12 cellular contexts compared by ENCODE assay signal in the genomic region with DNA sequence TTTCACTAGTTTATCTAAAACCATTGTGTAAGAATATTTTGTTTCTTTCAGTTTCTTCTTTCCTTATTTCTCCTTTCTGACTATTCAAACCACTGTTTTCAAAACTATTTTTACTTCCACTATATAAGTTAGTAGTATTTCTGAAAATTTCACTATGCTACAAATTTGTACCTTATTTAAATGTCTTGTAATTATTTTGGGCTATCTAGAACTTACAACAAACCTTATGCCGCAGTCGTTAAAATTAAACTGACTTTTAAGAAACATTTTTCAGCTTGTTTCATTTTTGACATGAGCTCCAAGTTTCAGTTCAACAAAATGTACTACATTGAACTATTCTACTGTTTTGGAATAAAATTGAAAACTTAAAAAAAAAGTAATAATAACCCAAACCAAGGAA. TPM values are rescaled to one million over a fixed set of nuclear protein-coding genes. Genes with fewer than 3 reads are reported as not detected.
DNase-seq lines count a peak whose midpoint lies in the region; ATAC-seq lines count a peak whose summit lies in the region.
"Had no signal": no experiment of that assay in that cellular context is flagged by ENCODE, and none has a peak within 500 bp of the region (broad histone marks: within the 10 kb centered on the region; RNA-seq: fewer than 3 reads in every experiment).

No MANE protein-coding gene starts in this region.

- no peaks in the 10 kb centered on the region for H3K36me3 ChIP-seq in Karpas-422 (ENCODE audit: insufficient read depth, low read length)

- no peak overlapping the region for H3K27ac ChIP-seq in Karpas-422 (ENCODE audit: low read length)
- H3K27ac ChIP-seq: parathyroid adenoma had no signal

- H3K9me3 Mint-ChIP-seq in naive B cell, result no peaks in the 10 kb centered on the region
- H3K9me3 Mint-ChIP-seq: activated CD4-positive, alpha-beta T cell treated with anti-CD3 and anti-CD28 coated beads, Interleukin-2, amount 10 ng/mL, durations not matched to agents 7 days and 5 days; activated naive CD8-positive, alpha-beta T cell treated with anti-CD3 and anti-CD28 coated beads, Interleukin-2, amount 50 U/mL, for 24 hours had no signal

- H3K27me3 Mint-ChIP-seq in naive B cell, result peaks cover 5 to 9% (median 9%) of the 10 kb centered on the region in 3 donors

- H3K9me3 ChIP-seq in Karpas-422 (ENCODE audit: low read length), result peaks cover 4% of the 10 kb centered on the region; the same call in 1 of the 2 replicates

- peaks cover 4 to 10% (median 8%) of the 10 kb centered on the region in 3 donors for H3K4me1 Mint-ChIP-seq in naive B cell
- H3K4me1 Mint-ChIP-seq: activated CD4-positive, alpha-beta T cell treated with anti-CD3 and anti-CD28 coated beads, Interleukin-2, amount 10 ng/mL, durations not matched to agents 7 days and 5 days; activated naive CD8-positive, alpha-beta T cell treated with anti-CD3 and anti-CD28 coated beads, Interleukin-2, amount 50 U/mL, for 24 hours had no signal

- H4K20me1 ChIP-seq in Karpas-422 (ENCODE audit: insufficient read depth, low read depth, low read length), result no peaks in the 10 kb centered on the region

- no peak overlapping the region for H3K4me2 ChIP-seq in Karpas-422 (ENCODE audit: low read depth, low read length, poor library complexity, severe bottlenecking)

- H3K4me1 ChIP-seq in Karpas-422 (ENCODE audit: low read length), result no peaks in the 10 kb centered on the region
- H3K4me1 ChIP-seq: parathyroid adenoma had no signal

- H3K27me3 ChIP-seq in Karpas-422 (ENCODE audit: low read length), result no peaks in the 10 kb centered on the region

- peak overlapping the region in 5 of 8 donors; percentile 17 to 65 (median 39) for H3K4me3 Mint-ChIP-seq in naive B cell
- H3K4me3 Mint-ChIP-seq: activated CD4-positive, alpha-beta T cell treated with anti-CD3 and anti-CD28 coated beads, Interleukin-2, amount 10 ng/mL, durations not matched to agents 7 days and 5 days; activated naive CD8-positive, alpha-beta T cell treated with anti-CD3 and anti-CD28 coated beads, Interleukin-2, amount 50 U/mL, for 24 hours had no signal

- no peaks in the 10 kb centered on the region for H3K9me2 ChIP-seq in Karpas-422 (replicated peaks; ENCODE audit: insufficient read depth, low read length)

- H3K4me3 ChIP-seq in Karpas-422 (ENCODE audit: low read length), result no peak overlapping the region

- peak overlapping the region in 1 of 6 donors; percentile 26 for H3K27ac Mint-ChIP-seq in naive B cell
- H3K27ac Mint-ChIP-seq: activated CD4-positive, alpha-beta T cell treated with anti-CD3 and anti-CD28 coated beads, Interleukin-2, amount 10 ng/mL, durations not matched to agents 7 days and 5 days; activated naive CD8-positive, alpha-beta T cell treated with anti-CD3 and anti-CD28 coated beads, Interleukin-2, amount 50 U/mL, for 24 hours had no signal

- no peak overlapping the region for H3K9ac ChIP-seq in Karpas-422 (ENCODE audit: low read length)
- H3K9ac ChIP-seq: parathyroid adenoma had no signal

- H2AFZ ChIP-seq in Karpas-422 (ENCODE audit: low read length), result no peak overlapping the region
- H2AFZ ChIP-seq: parathyroid adenoma had no signal

- DNase-seq in naive B cell (no peak), NCI-H524 (lab: John Stamatoyannopoulos, UW) (no peak), Karpas-422 (no peak)
- no peak for DNase-seq in activated T-cell treated with anti-CD3 and anti-CD28 coated beads, Interleukin-2, amount 50 U/mL, for 1 hour
- no peak for DNase-seq in activated CD4-positive, alpha-beta T cell treated with anti-CD3 and anti-CD28 coated beads, Interleukin-2, amount 50 U/mL, for 4 hours
- DNase-seq: activated CD4-positive, alpha-beta T cell treated with anti-CD3 and anti-CD28 coated beads, Interleukin-2, amount 10 ng/mL, durations not matched to agents 7 days and 5 days; activated naive CD8-positive, alpha-beta T cell treated with anti-CD3 and anti-CD28 coated beads, Interleukin-2, amount 50 U/mL, for 24 hours; DND-41 had no signal

- ATAC-seq in GM19025 (IDR thresholded peaks at IDR 0.05; ENCODE audit: low read depth, unreplicated experiment) (peak; percentile 75), HG02571 (IDR thresholded peaks at IDR 0.05; ENCODE audit: unreplicated experiment) (peak; percentile 83), HG03442 (IDR thresholded peaks at IDR 0.05; ENCODE audit: unreplicated experiment) (peak; percentile 71), naive B cell (ENCODE audit: low read depth in 2 of 2) (no peak)
- ATAC-seq: activated naive CD8-positive, alpha-beta T cell treated with anti-CD3 and anti-CD28 coated beads, Interleukin-2, amount 50 U/mL, for 24 hours had no signal

- H3K36me3 Mint-ChIP-seq in naive B cell, result no peaks in the 10 kb centered on the region

- no peaks in the 10 kb centered on the region for H3K79me2 ChIP-seq in Karpas-422 (ENCODE audit: low read length)
- H3K79me2 ChIP-seq: parathyroid adenoma had no signal

RNA-seq across cellular contexts. Expression of gene TFEC, which starts 1.8 kb away (rescaled TPM):
- polyA plus RNA-seq in naive B cell (ENCODE audit: low read depth in 6 of 6), result 1 to 10 TPM in 3 of 6 donors, under 1 TPM in 1, not detected in 2; 0.56 to 2.1 (median 1.3) TPM
- total RNA-seq in Karpas-422 (2014; rRNA removed; shearing (Covaris generic); ENCODE audit: low replicate concordance), result not detected in 2 replicates

Comparison
In these comparisons a context has a peak if more than half of its experiments do, and no peak if none do; other contexts are left out.
1. ATAC-seq: peak in GM19025 (single experiment), HG02571 (single experiment) and HG03442 (single experiment); none in naive B cell (0 of 2).